ENCODE assay signal across 10 cellular contexts in genomic region chr7:43992896-43993295, GRCh38. TPM values are rescaled to one million over a fixed set of nuclear protein-coding genes. Genes with fewer than 3 reads are reported as not detected.
A peak's percentile ranks its signal among the peaks of the same experiment; 100 is the strongest.
DNase-seq lines count a peak whose midpoint lies in the region; ATAC-seq and TF ChIP-seq lines count a peak whose summit lies in the region.
"Not testable (repeated sequence)": the region's sequence is repeated elsewhere in the genome, so short reads cannot be mapped to it uniquely, and the experiment has no call there.
"Had no signal": no experiment of that assay in that cellular context is flagged by ENCODE, and none has a peak within 500 bp of the region (broad histone marks: within the 10 kb centered on the region; RNA-seq: fewer than 3 reads in every experiment).

No MANE protein-coding gene starts in this region.

- not testable (repeated sequence) for H3K9me3 Mint-ChIP-seq in activated naive CD4-positive, alpha-beta T cell treated with anti-CD3 and anti-CD28 coated beads, Interleukin-2, amount 50 U/mL, for 72 hours

- peak; percentile 99 for ATAC-seq in GM18502 (IDR thresholded peaks at IDR 0.05; ENCODE audit: poor library complexity, unreplicated experiment)
- ATAC-seq in GM21360 (IDR thresholded peaks at IDR 0.05; ENCODE audit: unreplicated experiment), result peak; percentile 88
- ATAC-seq in HG02763 (IDR thresholded peaks at IDR 0.05; ENCODE audit: unreplicated experiment), result peak; percentile 80
- ATAC-seq in HG03354 (IDR thresholded peaks at IDR 0.05; ENCODE audit: poor library complexity, severe bottlenecking, unreplicated experiment), result peak; percentile 79
- peak; percentile 54 to 68 for ATAC-seq in activated naive CD4-positive, alpha-beta T cell treated with anti-CD3 and anti-CD28 coated beads, Interleukin-2, amount 50 U/mL, for 72 hours

- H3K27ac Mint-ChIP-seq in activated naive CD4-positive, alpha-beta T cell treated with anti-CD3 and anti-CD28 coated beads, Interleukin-2, amount 50 U/mL, for 72 hours, result not testable (repeated sequence)

- TF ChIP-seq POLR2A in NB4 (IDR thresholded peaks at IDR 0.05; ENCODE audit: extremely low read depth, insufficient read length), result not testable (repeated sequence)

- not testable (repeated sequence) for TF ChIP-seq CTCF in NB4 (IDR thresholded peaks at IDR 0.05; ENCODE audit: low read depth, low read length); foreskin fibroblast (IDR thresholded peaks at IDR 0.05; ENCODE audit: low read depth, low read length)

- DNase-seq in NB4 (ENCODE audit: low read depth) (peak; percentile 53), foreskin fibroblast (peak; percentile 8 to 20)
- not testable (repeated sequence) for DNase-seq in activated naive CD4-positive, alpha-beta T cell treated with anti-CD3 and anti-CD28 coated beads, Interleukin-2, amount 50 U/mL, for 72 hours (ENCODE audit: low spot score in 2 of 2)

- H3K4me3 ChIP-seq in NB4 (ENCODE audit: low read depth, low read length); foreskin fibroblast (ENCODE audit: low read depth in 1 of 2, low read length in 2 of 2): not testable (repeated sequence)

- H3K36me3 Mint-ChIP-seq in activated naive CD4-positive, alpha-beta T cell treated with anti-CD3 and anti-CD28 coated beads, Interleukin-2, amount 50 U/mL, for 72 hours, result not testable (repeated sequence)

RNA-seq across cellular contexts. Expression of gene SPDYE1, which starts 4.8 kb away (rescaled TPM):
- total RNA-seq in activated naive CD4-positive, alpha-beta T cell treated with anti-CD3 and anti-CD28 coated beads, Interleukin-2, amount 50 U/mL, for 72 hours, result not detected
- total RNA-seq: H1, lung microvascular endothelial cell, thoracic aorta had no signal

RNA-seq across cellular contexts. Expression of gene DBNL, which starts 51.6 kb away (rescaled TPM):
- 100 to 1,000 TPM in 1 of 2 donors, 10 to 100 TPM in 1; 75.3 to 123 TPM for total RNA-seq in activated naive CD4-positive, alpha-beta T cell treated with anti-CD3 and anti-CD28 coated beads, Interleukin-2, amount 50 U/mL, for 72 hours
